Comparison of ENCODE assay signal across 18 cellular contexts in genomic region chr12:80714055-80714454, GRCh38. TPM values are rescaled to one million over a fixed set of nuclear protein-coding genes. Genes with fewer than 3 reads are reported as not detected.
DNase-seq lines count a peak whose midpoint lies in the region; ATAC-seq and TF ChIP-seq lines count a peak whose summit lies in the region.
"Had no signal": no experiment of that assay in that cellular context is flagged by ENCODE, and none has a peak within 500 bp of the region (broad histone marks: within the 10 kb centered on the region; RNA-seq: fewer than 3 reads in every experiment).

No MANE protein-coding gene starts in this region.

- peak overlapping the region; percentile 74 for H3K4me2 ChIP-seq in hepatocyte

- H3K4me3 Mint-ChIP-seq in osteocyte (ENCODE audit: unreplicated experiment) = peak overlapping the region; percentile 71

- no peak overlapping the region for H3K27ac ChIP-seq in hepatocyte
- no peak overlapping the region for H3K27ac ChIP-seq in lower lobe of right lung
- H3K27ac ChIP-seq: vagina had no signal

- H3K27me3 ChIP-seq in hepatocyte (peaks cover 60% of the 10 kb centered on the region), lower lobe of right lung (ENCODE audit: low read depth) (peaks cover 14% of the 10 kb centered on the region)
- H3K27me3 ChIP-seq: vagina had no signal

- H3K9me2 ChIP-seq in hepatocyte (replicated peaks; ENCODE audit: insufficient read depth) = no peaks in the 10 kb centered on the region

- H3K36me3 ChIP-seq in hepatocyte (replicated peaks; ENCODE audit: insufficient read depth, low read depth) (no peaks in the 10 kb centered on the region), lower lobe of right lung (no peaks in the 10 kb centered on the region)
- H3K36me3 ChIP-seq: vagina had no signal

- H4K20me1 ChIP-seq in hepatocyte (ENCODE audit: insufficient read depth, poor library complexity, severe bottlenecking) = no peaks in the 10 kb centered on the region

- peaks cover 9% of the 10 kb centered on the region for H3K4me1 Mint-ChIP-seq in osteocyte (ENCODE audit: unreplicated experiment)

- no peaks in the 10 kb centered on the region for H3K9me3 ChIP-seq in hepatocyte (ENCODE audit: low read depth)
- no peaks in the 10 kb centered on the region for H3K9me3 ChIP-seq in lower lobe of right lung
- H3K9me3 ChIP-seq: vagina had no signal

- H3K9me3 Mint-ChIP-seq in osteocyte (ENCODE audit: unreplicated experiment) = no peaks in the 10 kb centered on the region

- peak; percentile 85 for DNase-seq in ELF-1 (ENCODE audit: low read depth, low spot score)
- peak; percentile 31 for DNase-seq in amniotic epithelial cell (ENCODE audit: low read depth)
- peak; percentile 26 for DNase-seq in hepatocyte (ENCODE audit: low spot score)
- DNase-seq in osteocyte (ENCODE audit: extremely low spot score, unreplicated experiment) = no peak
- DNase-seq in kidney glomerular epithelial cell (lab: John Stamatoyannopoulos, UW) = no peak
- no peak for DNase-seq in GM10248 (ENCODE audit: extremely low spot score)
- no peak for DNase-seq in lower lobe of right lung
- DNase-seq in SKM-1 treated with dmso at 0.1 percent for 144 hours (lab: John Stamatoyannopoulos, UW; ENCODE audit: unreplicated experiment) = no peak
- DNase-seq: activated CD4-positive, alpha-beta T cell treated with anti-CD3 and anti-CD28 coated beads, Interleukin-2, amount 50 U/mL, for 1 hour; activated naive CD4-positive, alpha-beta T cell; AML-193; glutamatergic neuron; NCI-H2171; stimulated activated CD4-positive, alpha-beta T cell treated with anti-CD3 and anti-CD28 coated beads, Interleukin-15, amount 100 ng/mL, for 24 hours; stimulated activated CD8-positive, alpha-beta memory T cell treated with anti-CD3 and anti-CD28 coated beads, Interleukin-4, amount 100 ng/mL, for 48 hours had no signal

- no peaks in the 10 kb centered on the region for H3K4me1 ChIP-seq in hepatocyte (ENCODE audit: insufficient read depth)
- no peaks in the 10 kb centered on the region for H3K4me1 ChIP-seq in lower lobe of right lung
- H3K4me1 ChIP-seq: vagina had no signal

- no peak for TF ChIP-seq CTCF in hepatocyte (IDR thresholded peaks at IDR 0.05; ENCODE audit: poor library complexity)
- no peak for TF ChIP-seq CTCF in osteocyte (IDR thresholded peaks at IDR 0.05)
- TF ChIP-seq CTCF in GM10248 (IDR thresholded peaks at IDR 0.05; ENCODE audit: control extremely low read depth, extremely low read depth, low read depth, missing control alignments) = no peak
- no peak for TF ChIP-seq CTCF in lower lobe of right lung (IDR thresholded peaks at IDR 0.05)

- no peak overlapping the region for H3K27ac Mint-ChIP-seq in osteocyte (ENCODE audit: unreplicated experiment)

- POLR2A ChIA-PET in GM10248 (lab: Yijun Ruan, JAX) = no interaction called here

- CTCF ChIA-PET in GM10248 (lab: Yijun Ruan, JAX) = no interaction called here

- H3K79me2 ChIP-seq in hepatocyte = no peaks in the 10 kb centered on the region

- H3K4me3 ChIP-seq in hepatocyte (peak overlapping the region; percentile 21), lower lobe of right lung (no peak overlapping the region)
- H3K4me3 ChIP-seq: vagina had no signal

- no peak for ATAC-seq in lower lobe of right lung

- WGBS in hepatocyte (ENCODE audit: low lambda C conversion rate, missing lambda C conversion rate) = 7% methylated on average over 16 of the region's 16 CpGs

- peak overlapping the region; percentile 64 for H2AFZ ChIP-seq in hepatocyte

- H3K27me3 Mint-ChIP-seq in osteocyte (ENCODE audit: unreplicated experiment) = no peaks in the 10 kb centered on the region

- H3K36me3 Mint-ChIP-seq in osteocyte (ENCODE audit: unreplicated experiment) = no peaks in the 10 kb centered on the region

- intact Hi-C loops in lower lobe of right lung (cut with DNase I) = no loop called here

RNA-seq across cellular contexts. Expression of gene MYF5, which starts 2.7 kb away (rescaled TPM):
- not detected in 2 replicates for total RNA-seq in hepatocyte
- polyA plus RNA-seq in hepatocyte = not detected in 2 replicates
- total RNA-seq in osteocyte = not detected in 2 replicates
- total RNA-seq in lower lobe of right lung = not detected
- total RNA-seq: MCF 10A; T-helper 1 cell treated with Interleukin-12 subunit alpha and Interleukin-12 subunit beta and Interleukin-4 antibody, amounts not matched to agents 30 ng/mL and 1 ng/mL, for 36 hours; vagina had no signal

RNA-seq across cellular contexts. Expression of gene MYF6, which starts 6.6 kb away (rescaled TPM):
- total RNA-seq in hepatocyte (0.30 TPM in 1 of 2 replicates, not detected in the other), osteocyte (not detected in 2 replicates), lower lobe of right lung (not detected)
- not detected in 2 replicates for polyA plus RNA-seq in hepatocyte
- total RNA-seq: MCF 10A; T-helper 1 cell treated with Interleukin-12 subunit alpha and Interleukin-12 subunit beta and Interleukin-4 antibody, amounts not matched to agents 30 ng/mL and 1 ng/mL, for 36 hours; vagina had no signal

Comparison
In these comparisons a context has a peak if more than half of its experiments do, and no peak if none do; other contexts are left out.
1. DNase-seq: peak in ELF-1 (single experiment), amniotic epithelial cell (single experiment) and hepatocyte (single experiment); none in osteocyte (single experiment), kidney glomerular epithelial cell (single experiment), GM10248 (single experiment), lower lobe of right lung (single experiment) and SKM-1 treated with dmso at 0.1 percent for 144 hours (single experiment).